ENCODE assay signal across 8 cellular contexts in the genomic region with DNA sequence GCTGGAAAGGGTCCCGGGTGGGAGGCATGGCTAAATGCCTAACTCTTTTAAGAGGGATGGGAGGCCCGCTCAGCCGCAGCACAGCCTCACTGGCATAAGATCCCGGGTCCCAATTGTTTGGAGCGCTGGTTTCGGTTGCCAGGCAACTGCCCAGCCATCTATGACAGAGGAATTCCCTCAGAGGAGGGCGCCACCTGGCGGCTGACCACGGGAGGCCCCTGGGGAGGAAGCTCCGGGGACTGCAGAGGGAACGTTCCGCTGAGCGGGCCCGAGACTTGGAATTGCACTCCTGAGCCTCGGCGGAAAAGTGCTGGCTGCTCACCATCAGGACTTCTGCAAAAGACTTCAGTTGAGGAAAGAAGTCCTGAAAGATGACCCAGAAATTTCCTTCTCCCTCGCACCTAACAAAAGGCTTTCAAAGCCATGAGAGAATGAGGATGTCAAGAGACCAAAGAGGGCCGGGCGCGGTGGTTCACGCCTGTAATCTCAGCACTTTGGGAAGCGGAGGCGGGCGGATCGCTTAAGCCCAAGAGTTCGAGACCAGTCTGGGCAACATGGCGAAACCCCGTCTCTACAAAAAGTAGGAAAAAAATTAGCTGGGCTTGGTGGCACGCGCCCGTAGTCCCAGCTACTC. TPM values are rescaled to one million over a fixed set of nuclear protein-coding genes. Genes with fewer than 3 reads are reported as not detected.
A peak's percentile ranks its signal among the peaks of the same experiment; 100 is the strongest.
DNase-seq lines count a peak whose midpoint lies in the region; ATAC-seq, FAIRE-seq and TF ChIP-seq lines count a peak whose summit lies in the region.

No MANE protein-coding gene starts in this region.

- POLR2A ChIA-PET in HepG2 (lab: Yijun Ruan, JAX): interaction anchor here (1.0 to 5.2 kb wide), 4 partner anchors 13 to 69 kb away, joined by 3 to 46 read pairs (median 3); no protein-coding TSS in a partner anchor

- TF ChIP-seq RAD21 in HepG2 (CRISPR knock-in tag; IDR thresholded peaks at IDR 0.05): peak; percentile 77

- CTCF ChIA-PET in HepG2 (lab: Yijun Ruan, JAX; ENCODE audit: low intra/inter-chr PET ratio, low total read pairs): interaction anchor here (0.6 to 2.0 kb wide), 5 partner anchors 13 to 285 kb away, joined by 3 to 15 read pairs (median 5); no protein-coding TSS in a partner anchor

- H3K36me3 ChIP-seq in HepG2 (replicated peaks in 1 of 2; ENCODE audit: control insufficient read depth in 1 of 2, insufficient read depth in 2 of 2, low read length in 2 of 2): no peaks in the 10 kb centered on the region

- TF ChIP-seq POLR2A in HepG2 (IDR thresholded peaks at IDR 0.05; ENCODE audit: insufficient read depth in 1 of 2, low read depth in 2 of 2, low read length in 2 of 2): no peak

- TF ChIP-seq CTCF in HepG2 (CRISPR knock-in tag; IDR thresholded peaks at IDR 0.05): peak; percentile 94

- peaks cover 2 to 36% of the 10 kb centered on the region in 2 experiments; a peak in 4 of 5 replicates for H3K27me3 ChIP-seq in HepG2 (ENCODE audit: control insufficient read depth in 1 of 2, insufficient read depth in 2 of 2, low read length in 2 of 2)

- H3K4me3 ChIP-seq in HepG2 (replicated peaks in 1 of 3; ENCODE audit: insufficient read depth in 1 of 3, low read depth in 2 of 3, low read length in 3 of 3): peak overlapping the region in 1 of 3 experiments; percentile 45; a peak in 2 of 6 replicates

- no peak overlapping the region for H2AFZ ChIP-seq in HepG2 (ENCODE audit: low read length)

- FAIRE-seq in HepG2 (lab: Jason Lieb, UNC): no peak

- peak overlapping the region; percentile 68 for H3K4me2 ChIP-seq in HepG2 (ENCODE audit: low read depth, low read length)

- in situ Hi-C loops in ACHN (cut with HindIII; ENCODE audit: low pct_ligation_motif_present, low pct_unique_long_range_greater_than_20kb, low sequenced_read_pairs) (no loop called here), HepG2 (cut with HindIII; ENCODE audit: extremely low pct_ligation_motif_present, low pct_unique_long_range_greater_than_20kb) (no loop called here)

- no peaks in the 10 kb centered on the region for H3K79me2 ChIP-seq in HepG2 (ENCODE audit: insufficient read depth, low read length)

- H3K9me3 ChIP-seq in HepG2 (ENCODE audit: low read length): no peaks in the 10 kb centered on the region

- TF ChIP-seq EP300 in HepG2 (IDR thresholded peaks at IDR 0.05; ENCODE audit: low read depth in 2 of 2, low read length in 2 of 2) (no peak), HepG2 (CRISPR knock-in tag; IDR thresholded peaks at IDR 0.05; ENCODE audit: borderline replicate concordance) (no peak)

- peak; percentile 56 for ATAC-seq in GM18861 (IDR thresholded peaks at IDR 0.05; ENCODE audit: unreplicated experiment)
- peak; percentile 67 for ATAC-seq in HG03354 (IDR thresholded peaks at IDR 0.05; ENCODE audit: poor library complexity, severe bottlenecking, unreplicated experiment)
- peak; percentile 96 for ATAC-seq in HepG2

- no peak overlapping the region for H3K9ac ChIP-seq in HepG2 (ENCODE audit: insufficient read depth, low read depth, low read length)

- WGBS in HepG2 (ENCODE audit: low lambda C conversion rate): 20% methylated on average over 25 of the region's 31 CpGs

- peaks cover 43% of the 10 kb centered on the region for H3K4me1 ChIP-seq in HepG2 (ENCODE audit: insufficient read depth, low read length)

- DNase-seq in ACHN (peak; percentile 88), NCI-H510A treated with DMSO at 0.1 percent for 48 hours (lab: John Stamatoyannopoulos, UW) (peak; percentile 95), dedifferentiated amniotic fluid mesenchymal stem cell (ENCODE audit: extremely low spot score) (peak; percentile 88), HepG2 (ENCODE audit: low spot score) (peak; percentile 85)
- DNase-seq in activated CD4-positive, alpha-beta T cell treated with anti-CD3 and anti-CD28 coated beads, Interleukin-2, amount 50 U/mL, for 1 hour: peak; percentile 91
- DNase-seq in stimulated activated CD4-positive, alpha-beta T cell treated with anti-CD3 and anti-CD28 coated beads, Interleukin-2, amount 100 ng/mL, for 4 hours (ENCODE audit: low read depth): peak; percentile 82

- H4K20me1 ChIP-seq in HepG2 (ENCODE audit: insufficient read depth, low read length): no peaks in the 10 kb centered on the region

- no peak overlapping the region for H3K27ac ChIP-seq in HepG2 (ENCODE audit: extremely low read length, insufficient read depth, low read length)

- BruUV-seq in HepG2 (replicated peaks; lab: Mats Ljungman, UMichigan): no TSS peak

- intact Hi-C loops in HepG2 (cut with micrococcal nuclease; ENCODE audit: unreplicated experiment): loop anchor here (1.0 to 10.0 kb wide), 5 partner anchors 23 to 284 kb away; a partner anchor contains a TSS

RNA-seq across cellular contexts. Expression of a gene that starts 1.1 kb away (rescaled TPM):
- 0.14 and 0.20 TPM in 2 replicates for total RNA-seq in HepG2 (2016; rRNA removed; fragmentation: Illumina TruSeq; extraction: Trizol)
- 0.09 and 0.10 TPM in 2 replicates for total RNA-seq in HepG2 (2016; cell fraction: cytosol; rRNA removed; fragmentation: Illumina TruSeq; extraction: Trizol; ENCODE audit: low read depth)
- 0.12 and 0.22 TPM in 2 replicates for total RNA-seq in HepG2 (2016; cell fraction: insoluble cytoplasmic fraction; rRNA removed; fragmentation: Illumina TruSeq; extraction: Trizol)
- 0.06 and 0.24 TPM in 2 replicates for total RNA-seq in HepG2 (2016; cell fraction: membrane; rRNA removed; fragmentation: Illumina TruSeq; extraction: Trizol)
- 0.71 and 1.2 TPM in 2 replicates for total RNA-seq in HepG2 (2016; cell fraction: nucleus; rRNA removed; fragmentation: Illumina TruSeq; extraction: Trizol)
- polyA plus RNA-seq in HepG2 (2011; rRNA removed): 0.12 and 0.13 TPM in 2 replicates
- 0.09 and 0.16 TPM in 2 replicates for polyA plus RNA-seq in HepG2 (2011; cell fraction: cytosol; rRNA removed)
- 0.32 and 0.38 TPM in 2 replicates for polyA plus RNA-seq in HepG2 (2011; cell fraction: nucleus; rRNA removed)
- 0.07 and 0.16 TPM in 2 replicates for polyA plus RNA-seq in HepG2 (2012)
- 0.14 and 0.19 TPM in 2 replicates for polyA plus RNA-seq in HepG2 (2016; cell fraction: cytosol; fragmentation: Illumina TruSeq; extraction: Trizol; ENCODE audit: low read depth)
- polyA plus RNA-seq in HepG2 (2016; cell fraction: insoluble cytoplasmic fraction; fragmentation: Illumina TruSeq; extraction: Trizol; ENCODE audit: low read depth): 0.19 TPM in 2 replicates
- polyA plus RNA-seq in HepG2 (2016; cell fraction: membrane; fragmentation: Illumina TruSeq; extraction: Trizol; ENCODE audit: low read depth): 0.08 and 0.18 TPM in 2 replicates
- polyA plus RNA-seq in HepG2 (2016; cell fraction: nucleus; fragmentation: Illumina TruSeq; extraction: Trizol; ENCODE audit: insufficient read depth, low read depth): 0.17 TPM in 1 of 2 replicates, not detected in the other
- polyA minus RNA-seq in HepG2 (2011; rRNA and poly(A)+ RNA removed; ENCODE audit: low replicate concordance): 0.80 and 2.9 TPM in 2 replicates
- not detected in 2 replicates for polyA minus RNA-seq in HepG2 (2011; cell fraction: cytosol; rRNA and poly(A)+ RNA removed)
- polyA minus RNA-seq in HepG2 (2011; cell fraction: nucleus; rRNA and poly(A)+ RNA removed): 0.39 and 0.50 TPM in 2 replicates

RNA-seq across cellular contexts. Expression of a gene that starts 22.2 kb away (rescaled TPM):
- 22.4 and 24.4 TPM in 2 replicates for total RNA-seq in HepG2 (2016; rRNA removed; fragmentation: Illumina TruSeq; extraction: Trizol)
- 4.3 and 5.4 TPM in 2 replicates for total RNA-seq in HepG2 (2016; cell fraction: cytosol; rRNA removed; fragmentation: Illumina TruSeq; extraction: Trizol; ENCODE audit: low read depth)
- total RNA-seq in HepG2 (2016; cell fraction: insoluble cytoplasmic fraction; rRNA removed; fragmentation: Illumina TruSeq; extraction: Trizol): 23.6 and 26.0 TPM in 2 replicates
- total RNA-seq in HepG2 (2016; cell fraction: membrane; rRNA removed; fragmentation: Illumina TruSeq; extraction: Trizol): 14.2 and 15.4 TPM in 2 replicates
- total RNA-seq in HepG2 (2016; cell fraction: nucleus; rRNA removed; fragmentation: Illumina TruSeq; extraction: Trizol): 15.0 and 18.4 TPM in 2 replicates
- 9.5 and 10.2 TPM in 2 replicates for polyA plus RNA-seq in HepG2 (2011; rRNA removed)
- polyA plus RNA-seq in HepG2 (2011; cell fraction: cytosol; rRNA removed): 6.3 and 7.9 TPM in 2 replicates
- 4.6 and 5.9 TPM in 2 replicates for polyA plus RNA-seq in HepG2 (2011; cell fraction: nucleus; rRNA removed)
- polyA plus RNA-seq in HepG2 (2012): 21.2 and 25.3 TPM in 2 replicates
- polyA plus RNA-seq in HepG2 (2016; cell fraction: cytosol; fragmentation: Illumina TruSeq; extraction: Trizol; ENCODE audit: low read depth): 4.8 and 7.2 TPM in 2 replicates
- polyA plus RNA-seq in HepG2 (2016; cell fraction: insoluble cytoplasmic fraction; fragmentation: Illumina TruSeq; extraction: Trizol; ENCODE audit: low read depth): 22.2 and 24.2 TPM in 2 replicates
- 9.2 and 10.4 TPM in 2 replicates for polyA plus RNA-seq in HepG2 (2016; cell fraction: membrane; fragmentation: Illumina TruSeq; extraction: Trizol; ENCODE audit: low read depth)
- polyA plus RNA-seq in HepG2 (2016; cell fraction: nucleus; fragmentation: Illumina TruSeq; extraction: Trizol; ENCODE audit: insufficient read depth, low read depth): 17.0 and 18.9 TPM in 2 replicates
- polyA minus RNA-seq in HepG2 (2011; rRNA and poly(A)+ RNA removed; ENCODE audit: low replicate concordance): 2.5 and 3.6 TPM in 2 replicates
- polyA minus RNA-seq in HepG2 (2011; cell fraction: cytosol; rRNA and poly(A)+ RNA removed): 9.4 and 11.4 TPM in 2 replicates
- 5.8 and 7.1 TPM in 2 replicates for polyA minus RNA-seq in HepG2 (2011; cell fraction: nucleus; rRNA and poly(A)+ RNA removed)

RNA-seq across cellular contexts. Expression of a gene that starts 37.0 kb away (rescaled TPM):
- 36.3 and 62.1 TPM in 2 replicates for total RNA-seq in HepG2 (2016; rRNA removed; fragmentation: Illumina TruSeq; extraction: Trizol)
- 9.0 and 10.1 TPM in 2 replicates for total RNA-seq in HepG2 (2016; cell fraction: cytosol; rRNA removed; fragmentation: Illumina TruSeq; extraction: Trizol; ENCODE audit: low read depth)
- total RNA-seq in HepG2 (2016; cell fraction: insoluble cytoplasmic fraction; rRNA removed; fragmentation: Illumina TruSeq; extraction: Trizol): 40.2 and 62.3 TPM in 2 replicates
- total RNA-seq in HepG2 (2016; cell fraction: membrane; rRNA removed; fragmentation: Illumina TruSeq; extraction: Trizol): 28.6 and 37.3 TPM in 2 replicates
- total RNA-seq in HepG2 (2016; cell fraction: nucleus; rRNA removed; fragmentation: Illumina TruSeq; extraction: Trizol): 15.9 and 16.8 TPM in 2 replicates
- 8.6 and 11.5 TPM in 2 replicates for polyA plus RNA-seq in HepG2 (2011; rRNA removed)
- 2.9 and 5.7 TPM in 2 replicates for polyA plus RNA-seq in HepG2 (2011; cell fraction: cytosol; rRNA removed)
- 1.1 and 2.3 TPM in 2 replicates for polyA plus RNA-seq in HepG2 (2011; cell fraction: nucleus; rRNA removed)
- polyA plus RNA-seq in HepG2 (2012): 17.4 and 25.3 TPM in 2 replicates
- polyA plus RNA-seq in HepG2 (2016; cell fraction: cytosol; fragmentation: Illumina TruSeq; extraction: Trizol; ENCODE audit: low read depth): 9.4 and 9.5 TPM in 2 replicates
- 69.4 and 70.2 TPM in 2 replicates for polyA plus RNA-seq in HepG2 (2016; cell fraction: insoluble cytoplasmic fraction; fragmentation: Illumina TruSeq; extraction: Trizol; ENCODE audit: low read depth)
- polyA plus RNA-seq in HepG2 (2016; cell fraction: membrane; fragmentation: Illumina TruSeq; extraction: Trizol; ENCODE audit: low read depth): 26.1 and 31.2 TPM in 2 replicates
- polyA plus RNA-seq in HepG2 (2016; cell fraction: nucleus; fragmentation: Illumina TruSeq; extraction: Trizol; ENCODE audit: insufficient read depth, low read depth): 29.1 and 33.5 TPM in 2 replicates
- 2.6 and 6.6 TPM in 2 replicates for polyA minus RNA-seq in HepG2 (2011; rRNA and poly(A)+ RNA removed; ENCODE audit: low replicate concordance)
- polyA minus RNA-seq in HepG2 (2011; cell fraction: cytosol; rRNA and poly(A)+ RNA removed): 10.6 and 12.0 TPM in 2 replicates
- 5.9 and 7.8 TPM in 2 replicates for polyA minus RNA-seq in HepG2 (2011; cell fraction: nucleus; rRNA and poly(A)+ RNA removed)
